ENCODE assay signal across 8 cellular contexts in the genomic region with DNA sequence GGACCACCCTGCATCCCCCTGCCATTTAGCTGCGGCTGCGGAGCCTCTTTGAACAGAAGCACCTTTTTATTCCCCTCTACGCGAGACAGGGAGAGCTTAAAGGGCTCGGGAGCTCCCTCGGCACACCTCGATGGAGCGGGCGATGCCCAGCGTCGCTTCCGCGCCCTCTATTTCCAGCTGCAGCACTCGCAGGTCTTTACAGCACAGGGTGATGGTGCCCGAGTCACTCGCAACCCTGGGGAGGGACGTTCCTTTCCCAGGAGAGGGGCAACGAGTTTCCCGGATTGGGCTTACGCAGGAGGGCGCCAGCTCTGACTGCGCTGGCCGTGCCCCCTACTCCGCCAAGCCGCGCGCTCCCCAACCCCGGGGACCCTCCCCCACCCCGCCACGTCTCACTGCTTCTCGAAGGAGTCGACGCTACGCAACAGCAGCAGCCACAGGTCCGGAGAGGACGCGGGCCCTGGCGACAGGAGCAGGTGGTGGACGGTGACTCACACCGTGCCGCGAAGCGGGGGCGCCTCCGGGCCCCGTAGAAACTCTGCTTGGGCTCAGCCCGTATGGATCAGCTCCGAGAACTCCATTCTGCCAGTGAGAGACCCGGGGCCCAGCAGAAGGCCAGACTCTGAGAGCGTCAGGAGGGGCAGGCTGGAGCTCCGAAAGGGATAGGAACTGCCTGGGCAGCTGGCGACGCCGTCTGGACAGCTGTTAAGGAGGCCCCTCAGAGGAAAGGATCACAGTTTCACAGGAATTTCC. TPM values are rescaled to one million over a fixed set of nuclear protein-coding genes. Genes with fewer than 3 reads are reported as not detected.
A peak's percentile ranks its signal among the peaks of the same experiment; 100 is the strongest.
DNase-seq lines count a peak whose midpoint lies in the region; ATAC-seq and TF ChIP-seq lines count a peak whose summit lies in the region.

No MANE protein-coding gene starts in this region.

- H3K27ac ChIP-seq in HL-60 (replicated peaks) (no peak overlapping the region), lower lobe of right lung (peak overlapping the region; percentile 76)

- H3K4me3 ChIP-seq in HL-60 (replicated peaks; ENCODE audit: insufficient read depth, low read length) = peak overlapping the region; percentile 54
- H3K4me3 ChIP-seq in lower lobe of right lung = peak overlapping the region; percentile 63

- peaks cover 14 to 23% (median 22%) of the 10 kb centered on the region in 3 donors for H3K4me1 Mint-ChIP-seq in T-cell

- CTCF ChIA-PET in T-cell (lab: Charles Lee) = interaction anchor here (0.6 to 2.2 kb wide), 7 partner anchors 13 to 59 kb away, joined by 4 to 16 read pairs (median 7); a partner anchor contains a TSS

- no peaks in the 10 kb centered on the region for H3K9me3 ChIP-seq in lower lobe of right lung

- intact Hi-C loops in lower lobe of right lung (cut with DNase I) = no loop called here

- DNase-seq in NCI-H2029 (lab: John Stamatoyannopoulos, UW) (peak; percentile 40), NCI-H2029 treated with DMSO at 0.1 percent for 48 hours (lab: John Stamatoyannopoulos, UW) (no peak), HL-60 (ENCODE audit: low read depth in 1 of 2, low spot score in 1 of 2) (no peak), T-cell (peak in 14 of 34 experiments; percentile 10 to 53 (median 38)), ecto neural progenitor cell (ENCODE audit: low spot score) (peak; percentile 79), lower lobe of right lung (peak; percentile 64), A172 (ENCODE audit: low spot score) (no peak)
- peak; percentile 49 for DNase-seq in stimulated activated naive CD4-positive, alpha-beta T cell treated with Interleukin-2 at 50 U/mL for 16 hours (lab: John Stamatoyannopoulos, UW)

- H3K4me3 Mint-ChIP-seq in T-cell = peak overlapping the region; percentile 84 to 89 (median 87)

- no peak for TF ChIP-seq CTCF in HL-60 (IDR thresholded peaks at IDR 0.05; ENCODE audit: insufficient read depth, low read length)
- no peak for TF ChIP-seq CTCF in lower lobe of right lung (IDR thresholded peaks at IDR 0.05)

- H3K27me3 ChIP-seq in HL-60 (ENCODE audit: insufficient read depth, poor library complexity, severe bottlenecking) (no peaks in the 10 kb centered on the region), lower lobe of right lung (ENCODE audit: low read depth) (no peaks in the 10 kb centered on the region)

- H3K27ac Mint-ChIP-seq in T-cell = peak overlapping the region; percentile 71 to 86

- H3K9me3 Mint-ChIP-seq in T-cell = no peaks in the 10 kb centered on the region

- ATAC-seq in T-cell (replicated peaks in 1 of 4) (peak; percentile 72 to 81 (median 76)), lower lobe of right lung (peak; percentile 67 to 82)

- H3K27me3 Mint-ChIP-seq in T-cell = no peaks in the 10 kb centered on the region

- POLR2A ChIA-PET in T-cell (lab: Charles Lee) = interaction anchor here (0.5 to 1.7 kb wide), 12 partner anchors 8 to 242 kb away, joined by 3 to 7 read pairs (median 4); a partner anchor contains a TSS

- no peaks in the 10 kb centered on the region for H3K36me3 Mint-ChIP-seq in T-cell

- peaks cover 39% of the 10 kb centered on the region for H3K4me1 ChIP-seq in lower lobe of right lung

- H3K36me3 ChIP-seq in lower lobe of right lung = no peaks in the 10 kb centered on the region

RNA-seq across cellular contexts. Expression of a gene that starts 5.8 kb away (rescaled TPM):
- total RNA-seq in T-cell (1 to 10 TPM in 1 of 5 donors, under 1 TPM in 4; 0.65 to 1.0 (median 0.95) TPM), lower lobe of right lung (21.9 TPM)
- 5.8 and 8.5 TPM in 2 replicates for total RNA-seq in A172 (2014; rRNA removed; shearing (Covaris generic))

RNA-seq across cellular contexts. Expression of a gene that starts 9.9 kb away (rescaled TPM):
- total RNA-seq in T-cell (100 to 1,000 TPM; 341 to 489 (median 428) TPM), lower lobe of right lung (7.5 TPM)
- total RNA-seq in A172 (2014; rRNA removed; shearing (Covaris generic)) = not detected in 2 replicates

RNA-seq across cellular contexts. Expression of a gene that starts 19.0 kb away (rescaled TPM):
- total RNA-seq in T-cell (100 to 1,000 TPM in 2 of 5 donors, 10 to 100 TPM in 3; 94.9 to 117 (median 98.4) TPM), lower lobe of right lung (99.4 TPM)
- 283 and 299 TPM in 2 replicates for total RNA-seq in A172 (2014; rRNA removed; shearing (Covaris generic))

RNA-seq across cellular contexts. Expression of a gene that starts 19.0 kb away (rescaled TPM):
- total RNA-seq in T-cell (10 to 100 TPM; 14.0 to 29.6 (median 26.0) TPM), lower lobe of right lung (24.5 TPM)
- 3.6 and 5.5 TPM in 2 replicates for total RNA-seq in A172 (2014; rRNA removed; shearing (Covaris generic))

RNA-seq across cellular contexts. Expression of a gene that starts 32.3 kb away (rescaled TPM):
- under 1 TPM in 1 of 5 donors, not detected in 4; 0.18 TPM for total RNA-seq in T-cell
- total RNA-seq in lower lobe of right lung = 3.2 TPM
- not detected in 2 replicates for total RNA-seq in A172 (2014; rRNA removed; shearing (Covaris generic))

Comparison
In these comparisons a context has a peak if more than half of its experiments do, and no peak if none do; other contexts are left out.
1. DNase-seq: peak in NCI-H2029 (single experiment), ecto neural progenitor cell (single experiment), lower lobe of right lung (single experiment) and stimulated activated naive CD4-positive, alpha-beta T cell treated with Interleukin-2 at 50 U/mL for 16 hours (single experiment); none in NCI-H2029 treated with DMSO at 0.1 percent for 48 hours (single experiment), HL-60 (0 of 2) and A172 (single experiment).
2. RNA of a gene that starts 9.9 kb away (total RNA-seq): 341 to 489 TPM in T-cell; 7.5 TPM in lower lobe of right lung (single experiment) and not detected in A172; every median in the first group is over 10 times any median in the second.